Comparison of ENCODE assay signal across 27 cellular contexts in genomic region chr2:129857200-129857599, GRCh38.
A peak's percentile ranks its signal among the peaks of the same experiment; 100 is the strongest.
DNase-seq lines count a peak whose midpoint lies in the region; ATAC-seq and TF ChIP-seq lines count a peak whose summit lies in the region.
"Had no signal": no experiment of that assay in that cellular context is flagged by ENCODE, and none has a peak within 500 bp of the region (broad histone marks: within the 10 kb centered on the region; RNA-seq: fewer than 3 reads in every experiment).

No MANE protein-coding gene starts in this region.

- no peaks in the 10 kb centered on the region for H3K4me1 Mint-ChIP-seq in CD8-positive, alpha-beta memory T cell
- H3K4me1 Mint-ChIP-seq: CD4-positive, CD25-positive, alpha-beta regulatory T cell; neural crest cell; T-cell had no signal

- no peak overlapping the region for H3K4me3 ChIP-seq in lung
- no peak overlapping the region for H3K4me3 ChIP-seq in CD8-positive, alpha-beta memory T cell (ENCODE audit: low read length)
- H3K4me3 ChIP-seq: lower lobe of right lung, psoas muscle, tibial artery had no signal

- H3K4me3 Mint-ChIP-seq in CD8-positive, alpha-beta memory T cell, result no peak overlapping the region
- H3K4me3 Mint-ChIP-seq: CD4-positive, CD25-positive, alpha-beta regulatory T cell; neural crest cell; stimulated activated naive CD8-positive, alpha-beta T cell treated with anti-CD3 and anti-CD28 coated beads, Interleukin-15, Interleukin-2, amounts not matched to agents 100 ng/mL and 50 ng/mL, for 24 hours; T-cell had no signal

- no peaks in the 10 kb centered on the region for H3K36me3 Mint-ChIP-seq in CD8-positive, alpha-beta memory T cell
- H3K36me3 Mint-ChIP-seq: CD4-positive, CD25-positive, alpha-beta regulatory T cell had no signal

- H3K27ac Mint-ChIP-seq in CD8-positive, alpha-beta memory T cell, result peak overlapping the region in 1 of 8 donors; percentile 44
- H3K27ac Mint-ChIP-seq: CD4-positive, CD25-positive, alpha-beta regulatory T cell; stimulated activated naive CD8-positive, alpha-beta T cell treated with anti-CD3 and anti-CD28 coated beads, Interleukin-15, Interleukin-2, amounts not matched to agents 100 ng/mL and 50 ng/mL, for 24 hours; T-cell had no signal

- no peak for TF ChIP-seq EP300 in Ishikawa (IDR thresholded peaks at IDR 0.05; ENCODE audit: borderline replicate concordance)

- peak; percentile 58 for ATAC-seq in lung (ENCODE audit: insufficient read depth, low FRiP score)
- ATAC-seq: HCT116, PC-3, psoas muscle, T-cell had no signal

- no peak for TF ChIP-seq RAD21 in Ishikawa (IDR thresholded peaks at IDR 0.05; ENCODE audit: low read depth)

- H3K9me3 ChIP-seq in lung (ENCODE audit: control insufficient read depth in 2 of 2, insufficient read depth in 1 of 2, low read length in 1 of 2), result no peaks in the 10 kb centered on the region
- H3K9me3 ChIP-seq in CD8-positive, alpha-beta memory T cell (ENCODE audit: low read length), result no peaks in the 10 kb centered on the region
- H3K9me3 ChIP-seq: lower lobe of right lung had no signal

- WGBS in lung, 2 donors, result 59 to 67% methylated on average over 4 of the region's 4 CpGs

- no peak for TF ChIP-seq CTCF in lung (IDR thresholded peaks at IDR 0.05; ENCODE audit: control extremely low read depth, extremely low read depth)

- peaks cover 2 to 9% of the 10 kb centered on the region in 2 donors for H3K27me3 Mint-ChIP-seq in CD8-positive, alpha-beta memory T cell
- H3K27me3 Mint-ChIP-seq: stimulated activated naive CD8-positive, alpha-beta T cell treated with anti-CD3 and anti-CD28 coated beads, Interleukin-15, Interleukin-2, amounts not matched to agents 100 ng/mL and 50 ng/mL, for 24 hours had no signal

- in situ Hi-C loops in T47D (cut with HindIII; ENCODE audit: low pct_unique_long_range_greater_than_20kb, low sequenced_read_pairs), result no loop called here

- CTCF ChIA-PET in CD8-positive, alpha-beta memory T cell (lab: Charles Lee), result no interaction called here

- no peaks in the 10 kb centered on the region for H3K27me3 ChIP-seq in lung (ENCODE audit: control insufficient read depth, insufficient read depth)
- H3K27me3 ChIP-seq in CD8-positive, alpha-beta memory T cell (ENCODE audit: insufficient read depth, low read length, poor library complexity, severe bottlenecking), result no peaks in the 10 kb centered on the region
- H3K27me3 ChIP-seq: brain microvascular endothelial cell had no signal

- no peak overlapping the region for H3K27ac ChIP-seq in lung (ENCODE audit: low read depth in 1 of 2, low read length in 1 of 2)
- H3K27ac ChIP-seq in CD8-positive, alpha-beta memory T cell (ENCODE audit: low read depth, low read length), result no peak overlapping the region
- H3K27ac ChIP-seq: 22Rv1, brain microvascular endothelial cell, HL-60, lower lobe of right lung, psoas muscle, tibial artery had no signal

- no peaks in the 10 kb centered on the region for H3K4me1 ChIP-seq in lung (ENCODE audit: control insufficient read depth in 2 of 2, insufficient read depth in 2 of 2, low read length in 2 of 2)
- no peaks in the 10 kb centered on the region for H3K4me1 ChIP-seq in CD8-positive, alpha-beta memory T cell (ENCODE audit: insufficient read depth, low read length)
- H3K4me1 ChIP-seq: lower lobe of right lung, psoas muscle, tibial artery had no signal

- no peaks in the 10 kb centered on the region for H3K36me3 ChIP-seq in lung (ENCODE audit: control insufficient read depth in 2 of 2, insufficient read depth in 2 of 2, low read length in 2 of 2)
- H3K36me3 ChIP-seq in CD8-positive, alpha-beta memory T cell (ENCODE audit: insufficient read depth, low read length), result no peaks in the 10 kb centered on the region
- H3K36me3 ChIP-seq: brain microvascular endothelial cell, lower lobe of right lung, tibial artery had no signal

- H3K9me3 Mint-ChIP-seq in CD8-positive, alpha-beta memory T cell, result peaks cover 0 to 12% (median 6%) of the 10 kb centered on the region in 5 donors
- H3K9me3 Mint-ChIP-seq: neural crest cell; stimulated activated naive CD8-positive, alpha-beta T cell treated with anti-CD3 and anti-CD28 coated beads, Interleukin-15, Interleukin-2, amounts not matched to agents 100 ng/mL and 50 ng/mL, for 24 hours had no signal

- POLR2A ChIA-PET in CD8-positive, alpha-beta memory T cell (lab: Charles Lee), result no interaction called here

- DNase-seq in NCI-H1105 treated with DMSO at 0.1 percent for 48 hours (lab: John Stamatoyannopoulos, UW), result peak; percentile 10
- no peak for DNase-seq in NCI-H1105 (lab: John Stamatoyannopoulos, UW)
- DNase-seq in T47D (ENCODE audit: low read depth in 1 of 2, low spot score in 1 of 2), result peak; percentile 14 to 68
- no peak for DNase-seq in lung (ENCODE audit: low spot score)
- no peak for DNase-seq in CD8-positive, alpha-beta memory T cell
- no peak for DNase-seq in NCI-H82 (lab: John Stamatoyannopoulos, UW)
- DNase-seq in KG1 (lab: John Stamatoyannopoulos, UW), result no peak
- DNase-seq: activated CD4-positive, CD25-positive, alpha-beta regulatory T cell treated with anti-CD3 and anti-CD28 coated beads, Interleukin-2, amount 50 U/mL, for 72 hours; activated CD8-positive, alpha-beta memory T cell treated with anti-CD3 and anti-CD28 coated beads for 24 hours; activated gamma-delta T cell; activated T-cell treated with anti-CD3 and anti-CD28 coated beads, Interleukin-2, amount 50 U/mL, for 1 hour; brain microvascular endothelial cell; CD4-positive, CD25-positive, alpha-beta regulatory T cell; effector CD8-positive, alpha-beta T cell; erythroblast; hippocampal formation; lower lobe of right lung; PC-3; psoas muscle; T-cell; tibial artery had no signal

TF ChIP-seq in Ishikawa, 13 proteins besides CTCF, POLR2A, EP300 and RAD21:
- TF ChIP-seq MAX (IDR thresholded peaks at IDR 0.05), result peak; percentile 48; the same call in 1 of the 2 replicates
- TF ChIP-seq TEAD4 (IDR thresholded peaks at IDR 0.05), result no peak

Comparison
In these comparisons a context has a peak if more than half of its experiments do, and no peak if none do; other contexts are left out.
1. DNase-seq: peak in NCI-H1105 treated with DMSO at 0.1 percent for 48 hours (single experiment) and T47D (2 of 2); none in NCI-H1105 (single experiment), lung (single experiment), CD8-positive, alpha-beta memory T cell (0 of 5), NCI-H82 (single experiment) and KG1 (single experiment).